Comparison of ENCODE assay signal across 31 cellular contexts in the genomic region with DNA sequence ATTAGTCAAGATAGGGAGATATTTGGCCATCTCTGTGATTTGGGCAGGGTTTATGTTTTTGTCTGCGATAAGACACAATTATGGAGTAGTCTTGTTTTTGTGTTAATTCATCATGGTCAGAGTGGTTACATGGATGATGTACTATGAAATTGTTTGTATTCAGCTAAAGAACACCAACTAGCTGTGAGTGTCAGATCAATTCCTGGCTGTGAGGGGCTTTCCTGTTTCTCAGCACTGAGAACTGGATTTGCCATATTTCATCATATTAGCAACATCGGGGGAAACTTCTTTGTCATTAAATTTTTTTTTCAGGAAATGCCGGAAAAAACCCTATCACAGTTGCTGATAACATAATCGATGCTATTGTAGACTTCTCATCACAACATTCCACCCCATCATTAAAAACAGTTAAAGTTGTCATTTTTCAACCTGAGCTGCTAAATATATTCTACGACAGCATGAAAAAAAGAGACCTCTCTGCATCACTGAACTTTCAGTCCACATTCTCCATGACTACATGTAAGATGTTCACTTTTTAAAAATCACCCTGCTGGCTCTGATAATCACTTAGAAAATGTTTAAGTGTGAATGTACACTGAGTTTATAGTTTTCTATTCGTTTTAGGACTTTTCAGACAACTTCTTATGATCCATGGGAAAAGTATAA. TPM values are rescaled to one million over a fixed set of nuclear protein-coding genes. Genes with fewer than 3 reads are reported as not detected.
"Had no signal": no experiment of that assay in that cellular context is flagged by ENCODE, and none has a peak within 500 bp of the region (broad histone marks: within the 10 kb centered on the region; RNA-seq: fewer than 3 reads in every experiment).

No MANE protein-coding gene starts in this region.

- DNase-seq: activated CD4-positive, alpha-beta memory T cell treated with anti-CD3 and anti-CD28 coated beads, Interleukin-2, amount 10 ng/mL, durations not matched to agents 7 days and 5 days; activated CD4-positive, alpha-beta T cell treated with anti-CD3 and anti-CD28 coated beads for 1 hour; activated CD4-positive, alpha-beta T cell treated with anti-CD3 and anti-CD28 coated beads for 48 hours; activated CD4-positive, CD25-positive, alpha-beta regulatory T cell; activated gamma-delta T cell treated with Interleukin-2 at 50 U/mL for 16 hours; activated naive CD4-positive, alpha-beta T cell treated with anti-CD3 and anti-CD28 coated beads for 36 hours; activated T-cell treated with anti-CD3 and anti-CD28 coated beads, Interleukin-2, amount 50 U/mL, for 24 hours; amniotic stem cell; aorta; brain microvascular endothelial cell; central memory CD4-positive, alpha-beta T cell; MM.1S; MV-4-11; NCI-H1092; NCI-H1436 treated with DMSO at 0.1 percent for 48 hours; NCI-H1694 treated with DMSO at 0.1 percent for 48 hours; NCI-H2029; NCI-H345; NK-92 treated with Interleukin-12 subunit alpha and Interleukin-12 subunit beta, amount 100 ng/mL, for 24 hours; OCI-M1; Right ventricle myocardium superior; SW 1271; T-helper 1 cell; T-helper 2 cell; T-helper 9 cell had no signal

- H3K4me2 ChIP-seq: KMS-11 had no signal

- H3K27ac ChIP-seq: brain microvascular endothelial cell, KMS-11, VCaP had no signal

- H3K27ac Mint-ChIP-seq: activated CD4-positive, alpha-beta memory T cell treated with anti-CD3 and anti-CD28 coated beads, Interleukin-2, amount 10 ng/mL, durations not matched to agents 7 days and 5 days; activated naive CD4-positive, alpha-beta T cell treated with anti-CD3 and anti-CD28 coated beads for 36 hours; activated naive CD4-positive, alpha-beta T cell treated with anti-CD3 and anti-CD28 coated beads, Interleukin-2, amount 50 U/mL, for 72 hours; activated T-cell treated with anti-CD3 and anti-CD28 coated beads, Interleukin-2, amount 50 U/mL, for 24 hours; activated T-helper 1 cell treated with anti-CD3 and anti-CD28 coated beads, Interleukin-12 subunit alpha, Interleukin-12 subunit beta, Interleukin-2, Interleukin-4 antibody, amounts not matched to agents 30 ng/mL and 10 ng/mL and 1 ng/mL, durations not matched to agents 14 hours and 24 hours and 36 hours had no signal

- H3K27me3 ChIP-seq: brain microvascular endothelial cell had no signal

- H3K9ac ChIP-seq: KMS-11 had no signal

- H3K4me3 Mint-ChIP-seq: activated CD4-positive, alpha-beta memory T cell treated with anti-CD3 and anti-CD28 coated beads, Interleukin-2, amount 10 ng/mL, durations not matched to agents 7 days and 5 days; activated naive CD4-positive, alpha-beta T cell treated with anti-CD3 and anti-CD28 coated beads for 36 hours; activated T-cell treated with anti-CD3 and anti-CD28 coated beads, Interleukin-2, amount 50 U/mL, for 24 hours; activated T-helper 1 cell treated with anti-CD3 and anti-CD28 coated beads, Interleukin-12 subunit alpha, Interleukin-12 subunit beta, Interleukin-2, Interleukin-4 antibody, amounts not matched to agents 30 ng/mL and 10 ng/mL and 1 ng/mL, durations not matched to agents 14 hours and 24 hours and 36 hours had no signal

- ATAC-seq: activated naive CD4-positive, alpha-beta T cell treated with anti-CD3 and anti-CD28 coated beads, Interleukin-2, amount 50 U/mL, for 72 hours had no signal

- H3K9me3 Mint-ChIP-seq: activated CD4-positive, alpha-beta memory T cell treated with anti-CD3 and anti-CD28 coated beads, Interleukin-2, amount 10 ng/mL, durations not matched to agents 7 days and 5 days; activated naive CD4-positive, alpha-beta T cell treated with anti-CD3 and anti-CD28 coated beads for 36 hours; activated naive CD4-positive, alpha-beta T cell treated with anti-CD3 and anti-CD28 coated beads, Interleukin-2, amount 50 U/mL, for 72 hours; activated T-cell treated with anti-CD3 and anti-CD28 coated beads, Interleukin-2, amount 50 U/mL, for 24 hours; activated T-helper 1 cell treated with anti-CD3 and anti-CD28 coated beads, Interleukin-12 subunit alpha, Interleukin-12 subunit beta, Interleukin-2, Interleukin-4 antibody, amounts not matched to agents 30 ng/mL and 10 ng/mL and 1 ng/mL, durations not matched to agents 14 hours and 24 hours and 36 hours had no signal

- H3K27me3 Mint-ChIP-seq: activated CD4-positive, alpha-beta memory T cell treated with anti-CD3 and anti-CD28 coated beads, Interleukin-2, amount 10 ng/mL, durations not matched to agents 7 days and 5 days; activated T-cell treated with anti-CD3 and anti-CD28 coated beads, Interleukin-2, amount 50 U/mL, for 24 hours had no signal

RNA-seq across cellular contexts. Expression of gene PARP15, which starts 49.2 kb away (rescaled TPM):
- total RNA-seq: LHCN-M2, NCI-H460 had no signal
